In the genomic region with DNA sequence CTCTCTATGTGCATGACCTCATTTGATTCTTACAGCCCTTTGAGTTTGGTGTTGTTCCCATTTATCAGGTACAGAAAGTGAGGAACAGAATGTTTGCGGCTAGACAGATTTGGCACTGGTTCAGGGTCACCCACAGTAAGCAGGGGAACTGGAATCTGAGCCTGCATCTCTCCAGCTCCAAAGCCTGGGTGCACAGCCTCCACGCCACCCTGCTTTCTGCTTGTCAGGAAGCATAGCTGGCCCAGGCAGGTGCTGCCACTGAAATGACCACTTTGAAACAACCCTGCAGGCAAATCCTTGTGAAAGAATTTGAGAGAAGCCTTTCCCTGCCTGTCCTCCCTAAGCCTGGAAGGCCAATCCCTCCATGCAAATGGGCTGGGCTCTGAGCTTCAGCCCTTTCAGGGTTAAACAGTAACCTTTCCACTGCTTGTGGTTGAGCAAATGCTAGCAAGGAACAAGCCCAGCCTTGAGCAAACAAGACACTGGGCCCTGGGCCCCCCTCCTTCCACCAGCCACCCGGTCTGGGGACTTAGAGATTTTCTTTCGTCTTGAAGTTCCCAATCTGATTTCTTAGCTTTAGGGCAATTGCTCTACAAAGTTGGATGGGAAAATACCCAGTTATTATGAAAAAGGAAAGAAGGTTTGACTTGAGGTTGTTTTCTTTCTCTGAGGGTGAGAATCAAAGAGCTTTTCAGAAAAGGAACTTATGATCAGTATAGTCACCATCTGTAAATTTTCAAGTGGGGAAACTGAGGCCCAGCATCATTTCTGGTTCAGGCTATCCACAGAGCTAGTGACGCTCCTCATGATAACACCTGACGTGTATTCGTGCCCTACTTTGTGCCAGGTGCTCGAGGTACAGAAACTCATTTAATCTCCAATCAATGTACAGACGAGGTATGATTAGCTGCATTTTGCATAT, we compare ENCODE assay signal across 1 cellular context.
A peak's percentile ranks its signal among the peaks of the same experiment; 100 is the strongest.
TF ChIP-seq lines count a peak whose summit lies in the region.

No MANE protein-coding gene starts in this region.

TF ChIP-seq in A549, 52 proteins besides CTCF, POLR2A, EP300 and RAD21 (continued from another document):
- TF ChIP-seq, protein P1, sequence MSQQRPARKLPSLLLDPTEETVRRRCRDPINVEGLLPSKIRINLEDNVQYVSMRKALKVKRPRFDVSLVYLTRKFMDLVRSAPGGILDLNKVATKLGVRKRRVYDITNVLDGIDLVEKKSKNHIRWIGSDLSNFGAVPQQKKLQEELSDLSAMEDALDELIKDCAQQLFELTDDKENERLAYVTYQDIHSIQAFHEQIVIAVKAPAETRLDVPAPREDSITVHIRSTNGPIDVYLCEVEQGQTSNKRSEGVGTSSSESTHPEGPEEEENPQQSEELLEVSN (IDR thresholded peaks at IDR 0.05; ENCODE audit: borderline replicate concordance, low read depth), result no peak
- TF ChIP-seq KDM5A (IDR thresholded peaks at IDR 0.05), result no peak
- TF ChIP-seq FOSB (CRISPR knock-in tag; IDR thresholded peaks at IDR 0.05), result no peak
- TF ChIP-seq TP53 (CRISPR knock-in tag; IDR thresholded peaks at IDR 0.05), result no peak
- no peak for TF ChIP-seq CBX8 (IDR thresholded peaks at IDR 0.05)
- TF ChIP-seq, protein P2, sequence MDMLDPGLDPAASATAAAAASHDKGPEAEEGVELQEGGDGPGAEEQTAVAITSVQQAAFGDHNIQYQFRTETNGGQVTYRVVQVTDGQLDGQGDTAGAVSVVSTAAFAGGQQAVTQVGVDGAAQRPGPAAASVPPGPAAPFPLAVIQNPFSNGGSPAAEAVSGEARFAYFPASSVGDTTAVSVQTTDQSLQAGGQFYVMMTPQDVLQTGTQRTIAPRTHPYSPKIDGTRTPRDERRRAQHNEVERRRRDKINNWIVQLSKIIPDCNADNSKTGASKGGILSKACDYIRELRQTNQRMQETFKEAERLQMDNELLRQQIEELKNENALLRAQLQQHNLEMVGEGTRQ (IDR thresholded peaks at IDR 0.05), result no peak
- no peak for TF ChIP-seq MAFK (IDR thresholded peaks at IDR 0.05; ENCODE audit: partially characterized antibody)
- TF ChIP-seq EHF (CRISPR knock-in tag; IDR thresholded peaks at IDR 0.05), result peak; percentile 84; the same call in 1 of the 2 replicates
- TF ChIP-seq RNF2 (IDR thresholded peaks at IDR 0.05; ENCODE audit: borderline replicate concordance, low read depth), result no peak
- TF ChIP-seq, protein P3, sequence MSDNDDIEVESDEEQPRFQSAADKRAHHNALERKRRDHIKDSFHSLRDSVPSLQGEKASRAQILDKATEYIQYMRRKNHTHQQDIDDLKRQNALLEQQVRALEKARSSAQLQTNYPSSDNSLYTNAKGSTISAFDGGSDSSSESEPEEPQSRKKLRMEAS (IDR thresholded peaks at IDR 0.05), result peak; percentile 71
- no peak for TF ChIP-seq POLR2AphosphoS2 (conservative IDR thresholded peaks at IDR 0.05; ENCODE audit: low read length)
- TF ChIP-seq MAZ (IDR thresholded peaks at IDR 0.05; ENCODE audit: borderline replicate concordance, low read depth, low read length), result no peak
- TF ChIP-seq JUNB (IDR thresholded peaks at IDR 0.05), result peak; percentile 51
- TF ChIP-seq, protein P4, sequence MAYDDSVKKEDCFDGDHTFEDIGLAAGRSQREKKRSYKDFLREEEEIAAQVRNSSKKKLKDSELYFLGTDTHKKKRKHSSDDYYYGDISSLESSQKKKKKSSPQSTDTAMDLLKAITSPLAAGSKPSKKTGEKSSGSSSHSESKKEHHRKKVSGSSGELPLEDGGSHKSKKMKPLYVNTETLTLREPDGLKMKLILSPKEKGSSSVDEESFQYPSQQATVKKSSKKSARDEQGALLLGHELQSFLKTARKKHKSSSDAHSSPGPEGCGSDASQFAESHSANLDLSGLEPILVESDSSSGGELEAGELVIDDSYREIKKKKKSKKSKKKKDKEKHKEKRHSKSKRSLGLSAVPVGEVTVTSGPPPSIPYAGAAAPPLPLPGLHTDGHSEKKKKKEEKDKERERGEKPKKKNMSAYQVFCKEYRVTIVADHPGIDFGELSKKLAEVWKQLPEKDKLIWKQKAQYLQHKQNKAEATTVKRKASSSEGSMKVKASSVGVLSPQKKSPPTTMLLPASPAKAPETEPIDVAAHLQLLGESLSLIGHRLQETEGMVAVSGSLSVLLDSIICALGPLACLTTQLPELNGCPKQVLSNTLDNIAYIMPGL (CRISPR knock-in tag; IDR thresholded peaks at IDR 0.05; ENCODE audit: borderline replicate concordance), result no peak
- 0 out of 2 replicates have a peak, but pooled peaks have one; percentile 52 for TF ChIP-seq HOXB5 (CRISPR knock-in tag; IDR thresholded peaks at IDR 0.05)
- TF ChIP-seq, protein P5, sequence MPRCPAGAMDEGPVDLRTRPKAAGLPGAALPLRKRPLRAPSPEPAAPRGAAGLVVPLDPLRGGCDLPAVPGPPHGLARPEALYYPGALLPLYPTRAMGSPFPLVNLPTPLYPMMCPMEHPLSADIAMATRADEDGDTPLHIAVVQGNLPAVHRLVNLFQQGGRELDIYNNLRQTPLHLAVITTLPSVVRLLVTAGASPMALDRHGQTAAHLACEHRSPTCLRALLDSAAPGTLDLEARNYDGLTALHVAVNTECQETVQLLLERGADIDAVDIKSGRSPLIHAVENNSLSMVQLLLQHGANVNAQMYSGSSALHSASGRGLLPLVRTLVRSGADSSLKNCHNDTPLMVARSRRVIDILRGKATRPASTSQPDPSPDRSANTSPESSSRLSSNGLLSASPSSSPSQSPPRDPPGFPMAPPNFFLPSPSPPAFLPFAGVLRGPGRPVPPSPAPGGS (IDR thresholded peaks at IDR 0.05), result peak; percentile 58; the same call in 2 of the 3 replicates
- TF ChIP-seq TFCP2L1 (CRISPR knock-in tag; IDR thresholded peaks at IDR 0.05), result no peak
- TF ChIP-seq HEYL (CRISPR knock-in tag; IDR thresholded peaks at IDR 0.05), result no peak
- no peak for TF ChIP-seq EHMT2 (IDR thresholded peaks at IDR 0.05; ENCODE audit: low read depth)
- TF ChIP-seq SREBF2 (IDR thresholded peaks at IDR 0.05), result no peak
- TF ChIP-seq CEBPB (IDR thresholded peaks at IDR 0.05), result peak; percentile 56 to 92
- peak; percentile 82 for TF ChIP-seq GATA3 (IDR thresholded peaks at IDR 0.05; ENCODE audit: borderline replicate concordance)
- TF ChIP-seq SMC3 (IDR thresholded peaks at IDR 0.05), result peak; percentile 61
- TF ChIP-seq BHLHE40 (IDR thresholded peaks at IDR 0.05; ENCODE audit: low read depth, low read length), result no peak
- TF ChIP-seq RFX5 (IDR thresholded peaks at IDR 0.05), result no peak
- peak; percentile 51; the same call in 1 of the 2 replicates for TF ChIP-seq RCOR1 (IDR thresholded peaks at IDR 0.05; ENCODE audit: low read depth, low read length)
- peak; percentile 66; the same call in 1 of the 2 replicates for TF ChIP-seq HOXB13 (CRISPR knock-in tag; IDR thresholded peaks at IDR 0.05; ENCODE audit: low read depth)
- TF ChIP-seq ESRRA (IDR thresholded peaks at IDR 0.05; ENCODE audit: borderline replicate concordance, low read length), result no peak
- TF ChIP-seq CHD4 (IDR thresholded peaks at IDR 0.05; ENCODE audit: borderline replicate concordance), result peak; percentile 23; the same call in 1 of the 2 replicates
- TF ChIP-seq ZSCAN20 (CRISPR knock-in tag; IDR thresholded peaks at IDR 0.05), result 0 out of 2 replicates have a peak, but pooled peaks have one; percentile 58
- TF ChIP-seq NPAS2 (CRISPR knock-in tag; IDR thresholded peaks at IDR 0.05; ENCODE audit: borderline replicate concordance), result no peak
- TF ChIP-seq FOSL2 (IDR thresholded peaks at IDR 0.05), result no peak
- TF ChIP-seq FOSL2 (CRISPR knock-in tag; IDR thresholded peaks at IDR 0.05), result peak; percentile 7; the same call in 1 of the 2 replicates
- TF ChIP-seq CBX2 (IDR thresholded peaks at IDR 0.05; ENCODE audit: borderline replicate concordance, low read depth), result no peak
- peak; percentile 49; the same call in 1 of the 2 replicates for TF ChIP-seq RARB (CRISPR knock-in tag; IDR thresholded peaks at IDR 0.05)
- TF ChIP-seq PHF8 (IDR thresholded peaks at IDR 0.05; ENCODE audit: borderline replicate concordance, low read depth), result no peak
- TF ChIP-seq, protein P6, sequence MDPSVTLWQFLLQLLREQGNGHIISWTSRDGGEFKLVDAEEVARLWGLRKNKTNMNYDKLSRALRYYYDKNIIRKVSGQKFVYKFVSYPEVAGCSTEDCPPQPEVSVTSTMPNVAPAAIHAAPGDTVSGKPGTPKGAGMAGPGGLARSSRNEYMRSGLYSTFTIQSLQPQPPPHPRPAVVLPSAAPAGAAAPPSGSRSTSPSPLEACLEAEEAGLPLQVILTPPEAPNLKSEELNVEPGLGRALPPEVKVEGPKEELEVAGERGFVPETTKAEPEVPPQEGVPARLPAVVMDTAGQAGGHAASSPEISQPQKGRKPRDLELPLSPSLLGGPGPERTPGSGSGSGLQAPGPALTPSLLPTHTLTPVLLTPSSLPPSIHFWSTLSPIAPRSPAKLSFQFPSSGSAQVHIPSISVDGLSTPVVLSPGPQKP (IDR thresholded peaks at IDR 0.05; ENCODE audit: low read depth, low read length), result no peak
- peak; percentile 74; the same call in 1 of the 2 replicates for TF ChIP-seq HDAC2 (IDR thresholded peaks at IDR 0.05)
- no peak for TF ChIP-seq ZFP36 (IDR thresholded peaks at IDR 0.05; ENCODE audit: borderline replicate concordance, partially characterized antibody)
- no peak for TF ChIP-seq NR3C1 (IDR thresholded peaks at IDR 0.05)
- TF ChIP-seq, protein P7, sequence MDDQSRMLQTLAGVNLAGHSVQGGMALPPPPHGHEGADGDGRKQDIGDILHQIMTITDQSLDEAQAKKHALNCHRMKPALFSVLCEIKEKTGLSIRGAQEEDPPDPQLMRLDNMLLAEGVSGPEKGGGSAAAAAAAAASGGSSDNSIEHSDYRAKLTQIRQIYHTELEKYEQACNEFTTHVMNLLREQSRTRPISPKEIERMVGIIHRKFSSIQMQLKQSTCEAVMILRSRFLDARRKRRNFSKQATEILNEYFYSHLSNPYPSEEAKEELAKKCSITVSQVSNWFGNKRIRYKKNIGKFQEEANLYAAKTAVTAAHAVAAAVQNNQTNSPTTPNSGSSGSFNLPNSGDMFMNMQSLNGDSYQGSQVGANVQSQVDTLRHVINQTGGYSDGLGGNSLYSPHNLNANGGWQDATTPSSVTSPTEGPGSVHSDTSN (IDR thresholded peaks at IDR 0.05), result no peak
- TF ChIP-seq, protein P8, sequence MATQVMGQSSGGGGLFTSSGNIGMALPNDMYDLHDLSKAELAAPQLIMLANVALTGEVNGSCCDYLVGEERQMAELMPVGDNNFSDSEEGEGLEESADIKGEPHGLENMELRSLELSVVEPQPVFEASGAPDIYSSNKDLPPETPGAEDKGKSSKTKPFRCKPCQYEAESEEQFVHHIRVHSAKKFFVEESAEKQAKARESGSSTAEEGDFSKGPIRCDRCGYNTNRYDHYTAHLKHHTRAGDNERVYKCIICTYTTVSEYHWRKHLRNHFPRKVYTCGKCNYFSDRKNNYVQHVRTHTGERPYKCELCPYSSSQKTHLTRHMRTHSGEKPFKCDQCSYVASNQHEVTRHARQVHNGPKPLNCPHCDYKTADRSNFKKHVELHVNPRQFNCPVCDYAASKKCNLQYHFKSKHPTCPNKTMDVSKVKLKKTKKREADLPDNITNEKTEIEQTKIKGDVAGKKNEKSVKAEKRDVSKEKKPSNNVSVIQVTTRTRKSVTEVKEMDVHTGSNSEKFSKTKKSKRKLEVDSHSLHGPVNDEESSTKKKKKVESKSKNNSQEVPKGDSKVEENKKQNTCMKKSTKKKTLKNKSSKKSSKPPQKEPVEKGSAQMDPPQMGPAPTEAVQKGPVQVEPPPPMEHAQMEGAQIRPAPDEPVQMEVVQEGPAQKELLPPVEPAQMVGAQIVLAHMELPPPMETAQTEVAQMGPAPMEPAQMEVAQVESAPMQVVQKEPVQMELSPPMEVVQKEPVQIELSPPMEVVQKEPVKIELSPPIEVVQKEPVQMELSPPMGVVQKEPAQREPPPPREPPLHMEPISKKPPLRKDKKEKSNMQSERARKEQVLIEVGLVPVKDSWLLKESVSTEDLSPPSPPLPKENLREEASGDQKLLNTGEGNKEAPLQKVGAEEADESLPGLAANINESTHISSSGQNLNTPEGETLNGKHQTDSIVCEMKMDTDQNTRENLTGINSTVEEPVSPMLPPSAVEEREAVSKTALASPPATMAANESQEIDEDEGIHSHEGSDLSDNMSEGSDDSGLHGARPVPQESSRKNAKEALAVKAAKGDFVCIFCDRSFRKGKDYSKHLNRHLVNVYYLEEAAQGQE (IDR thresholded peaks at IDR 0.05), result no peak
